In the genomic region with DNA sequence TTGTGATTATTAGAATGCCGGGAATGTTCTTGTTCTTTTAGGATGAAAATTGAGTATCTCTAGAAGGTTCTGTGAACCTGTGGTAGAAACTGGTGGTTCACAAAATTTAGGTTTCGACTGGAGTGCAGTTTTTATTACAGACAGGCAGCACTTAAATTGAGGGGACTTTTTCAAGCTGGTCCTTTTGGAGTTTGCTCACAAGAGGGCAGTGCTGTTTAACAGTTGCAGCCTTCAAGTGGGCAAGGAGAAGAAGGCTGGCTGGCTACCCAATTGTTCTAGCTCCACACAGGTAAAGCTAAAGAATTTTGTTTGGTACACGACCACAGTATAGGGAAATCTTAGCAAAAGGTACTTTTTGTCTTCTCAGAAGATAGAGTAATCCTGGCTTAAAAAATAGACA, we compare ENCODE assay signal across 8 cellular contexts.
DNase-seq lines count a peak whose midpoint lies in the region; ATAC-seq and TF ChIP-seq lines count a peak whose summit lies in the region.

No MANE protein-coding gene starts in this region.

- DNase-seq in A673 (ENCODE audit: low spot score), result peak; percentile 78
- DNase-seq in GM10266 (ENCODE audit: extremely low spot score), result peak; percentile 43
- peak; percentile 36 for DNase-seq in NCI-H1436 (lab: John Stamatoyannopoulos, UW)
- DNase-seq in SW480 (ENCODE audit: low spot score), result peak; percentile 82
- peak; percentile 58 for DNase-seq in endothelial cell (ENCODE audit: low spot score)
- peak in 1 of 2 experiments; percentile 45 for DNase-seq in mesothelial cell of epicardium (ENCODE audit: low spot score in 2 of 2, unreplicated experiment in 2 of 2)
- peak; percentile 23 to 42 for DNase-seq in uterus

- H3K9me3 Mint-ChIP-seq in endothelial cell (ENCODE audit: unreplicated experiment) (no peaks in the 10 kb centered on the region), mesothelial cell of epicardium (peaks cover 17% of the 10 kb centered on the region)

- CTCF ChIA-PET in A673 (lab: Charles Lee), result interaction anchor here (0.6 to 1.1 kb wide), 5 partner anchors 63 to 1120 kb away, joined by 3 to 10 read pairs (median 4); no protein-coding TSS in a partner anchor

- no TSS peak for BruUV-seq in A673 (replicated peaks; lab: Mats Ljungman, UMichigan)

- H3K27ac ChIP-seq in A673 (ENCODE audit: low read depth, low read length, poor library complexity, severe bottlenecking), result no peak overlapping the region
- H3K27ac ChIP-seq in uterus, result no peak overlapping the region

- H3K27ac Mint-ChIP-seq in endothelial cell (ENCODE audit: unreplicated experiment), result no peak overlapping the region
- H3K27ac Mint-ChIP-seq in mesothelial cell of epicardium, result peak overlapping the region; percentile 78

- H3K36me3 Mint-ChIP-seq in endothelial cell (ENCODE audit: low read depth, unreplicated experiment), result no peaks in the 10 kb centered on the region
- peaks cover 11% of the 10 kb centered on the region for H3K36me3 Mint-ChIP-seq in mesothelial cell of epicardium

- TF ChIP-seq POLR2A in uterus (IDR thresholded peaks at IDR 0.05), result no peak

- no peaks in the 10 kb centered on the region for H3K36me3 ChIP-seq in A673 (ENCODE audit: insufficient read depth, low read length, poor library complexity, severe bottlenecking)
- H3K36me3 ChIP-seq in uterus, result no peaks in the 10 kb centered on the region

- peak; percentile 66 for ATAC-seq in HG02610 (IDR thresholded peaks at IDR 0.05; ENCODE audit: unreplicated experiment)

- peak; percentile 77 for TF ChIP-seq CTCF in A673 (conservative IDR thresholded peaks at IDR 0.05; ENCODE audit: low read depth, low read length)
- TF ChIP-seq CTCF in GM10266 (IDR thresholded peaks at IDR 0.05; ENCODE audit: control insufficient read depth, insufficient read depth, low read depth, missing control alignments), result peak; percentile 58
- TF ChIP-seq CTCF in endothelial cell (IDR thresholded peaks at IDR 0.05; ENCODE audit: unreplicated experiment), result peak; percentile 54
- TF ChIP-seq CTCF in mesothelial cell of epicardium (IDR thresholded peaks at IDR 0.05; ENCODE audit: unreplicated experiment), result peak; percentile 49
- peak; percentile 49 to 62 (median 56) for TF ChIP-seq CTCF in uterus (IDR thresholded peaks at IDR 0.05)

- H3K27me3 ChIP-seq in A673 (replicated peaks; ENCODE audit: insufficient read depth, low read depth, low read length, poor library complexity) (peaks cover 12% of the 10 kb centered on the region), uterus (no peaks in the 10 kb centered on the region)

- H3K4me1 Mint-ChIP-seq in endothelial cell (ENCODE audit: unreplicated experiment) (no peaks in the 10 kb centered on the region), mesothelial cell of epicardium (peaks cover 23% of the 10 kb centered on the region)

- no peaks in the 10 kb centered on the region for H3K4me1 ChIP-seq in A673 (ENCODE audit: insufficient read depth, low read length, poor library complexity, severe bottlenecking)
- H3K4me1 ChIP-seq in uterus, result no peaks in the 10 kb centered on the region

- H3K27me3 Mint-ChIP-seq in endothelial cell (ENCODE audit: unreplicated experiment), result no peaks in the 10 kb centered on the region
- H3K27me3 Mint-ChIP-seq in mesothelial cell of epicardium (ENCODE audit: low read depth), result peaks cover 2% of the 10 kb centered on the region

- intact Hi-C loops in A673 (cut with micrococcal nuclease; ENCODE audit: unreplicated experiment) (loop anchor here (2.0 to 10.0 kb wide), 3 partner anchors 62 to 868 kb away; no protein-coding TSS in a partner anchor), uterus (cut with DNase I; ENCODE audit: low total_unique reads) (no loop called here)

- no peak overlapping the region for H3K4me3 Mint-ChIP-seq in endothelial cell (ENCODE audit: unreplicated experiment)
- H3K4me3 Mint-ChIP-seq in mesothelial cell of epicardium, result no peak overlapping the region

- no peaks in the 10 kb centered on the region for H3K9me3 ChIP-seq in A673 (ENCODE audit: low read depth, low read length, poor library complexity, severe bottlenecking)
- no peaks in the 10 kb centered on the region for H3K9me3 ChIP-seq in uterus

- POLR2A ChIA-PET in A673 (lab: Charles Lee; ENCODE audit: low non-redundant PET), result interaction anchor here (0.6 kb wide), 1 partner anchor 11 kb away, joined by 5 read pairs; no protein-coding TSS in a partner anchor

- H3K4me3 ChIP-seq in A673 (ENCODE audit: low read depth, low read length, poor library complexity, severe bottlenecking), result no peak overlapping the region
- H3K4me3 ChIP-seq in uterus, result no peak overlapping the region
